8 cellular contexts compared by ENCODE assay signal in genomic region chr19:8615813-8616596, GRCh38. TPM values are rescaled to one million over a fixed set of nuclear protein-coding genes. Genes with fewer than 3 reads are reported as not detected.
DNase-seq lines count a peak whose midpoint lies in the region; ATAC-seq and TF ChIP-seq lines count a peak whose summit lies in the region.

No MANE protein-coding gene starts in this region.

- H3K9me3 Mint-ChIP-seq in GM23338, result peaks cover 2% of the 10 kb centered on the region; the same call in 1 of the 3 replicates
- H3K9me3 Mint-ChIP-seq in activated naive CD4-positive, alpha-beta T cell treated with anti-CD3 and anti-CD28 coated beads for 36 hours, result no peaks in the 10 kb centered on the region

- peak; percentile 93 for TF ChIP-seq CTCF in AG04450 (IDR thresholded peaks at IDR 0.05; ENCODE audit: low read depth, low read length)
- peak; percentile 84 to 99 for TF ChIP-seq CTCF in GM23338 (conservative IDR thresholded peaks at IDR 0.05; ENCODE audit: low read depth in 2 of 2)
- TF ChIP-seq CTCF in smooth muscle cell (IDR thresholded peaks at IDR 0.05; ENCODE audit: borderline replicate concordance, insufficient read depth, poor library complexity, severe bottlenecking), result peak; percentile 97

- H4K20me1 ChIP-seq in GM23338 (replicated peaks; ENCODE audit: insufficient read depth) (no peaks in the 10 kb centered on the region), smooth muscle cell (ENCODE audit: low read depth) (no peaks in the 10 kb centered on the region)

- H3K9me3 ChIP-seq in AG04450 (ENCODE audit: control insufficient read depth, insufficient read depth, low read length) (no peaks in the 10 kb centered on the region), SJCRH30 (replicated peaks) (no peaks in the 10 kb centered on the region), smooth muscle cell (replicated peaks; ENCODE audit: low read depth) (no peaks in the 10 kb centered on the region)

- H3K27me3 Mint-ChIP-seq in GM23338 (ENCODE audit: insufficient read depth, low read depth, poor library complexity), result peaks cover 24% of the 10 kb centered on the region
- H3K27me3 Mint-ChIP-seq in activated naive CD4-positive, alpha-beta T cell treated with anti-CD3 and anti-CD28 coated beads for 36 hours (ENCODE audit: low read depth), result no peaks in the 10 kb centered on the region

- POLR2A ChIA-PET in AG04450 (lab: Yijun Ruan, JAX), result no interaction called here

- CTCF ChIA-PET in AG04450 (lab: Charles Lee), result interaction anchor here (0.6 to 2.9 kb wide), 11 partner anchors 11 to 661 kb away, joined by 3 to 23 read pairs (median 5); no protein-coding TSS in a partner anchor
- CTCF ChIA-PET in activated naive CD4-positive, alpha-beta T cell treated with anti-CD3 and anti-CD28 coated beads for 36 hours (lab: Charles Lee), result interaction anchor here (0.6 to 5.2 kb wide), 13 partner anchors 10 to 627 kb away, joined by 3 to 29 read pairs (median 4); no protein-coding TSS in a partner anchor

- no peaks in the 10 kb centered on the region for H3K9me2 ChIP-seq in GM23338 (ENCODE audit: insufficient read depth)

- no peak overlapping the region for H3K9ac ChIP-seq in smooth muscle cell (ENCODE audit: low read depth)

- H3K4me3 Mint-ChIP-seq in GM23338, result no peak overlapping the region
- H3K4me3 Mint-ChIP-seq in activated naive CD4-positive, alpha-beta T cell treated with anti-CD3 and anti-CD28 coated beads for 36 hours, result no peak overlapping the region

- no peaks in the 10 kb centered on the region for H3K36me3 Mint-ChIP-seq in GM23338 (ENCODE audit: low read depth)
- no peaks in the 10 kb centered on the region for H3K36me3 Mint-ChIP-seq in activated naive CD4-positive, alpha-beta T cell treated with anti-CD3 and anti-CD28 coated beads for 36 hours (ENCODE audit: low read depth)

- no peak overlapping the region for H3K27ac ChIP-seq in AG04450 (ENCODE audit: low read depth, low read length)
- no peak overlapping the region for H3K27ac ChIP-seq in GM23338 (ENCODE audit: low read depth)
- H3K27ac ChIP-seq in SJCRH30, result no peak overlapping the region
- no peak overlapping the region for H3K27ac ChIP-seq in smooth muscle cell (ENCODE audit: low read depth)

- no peaks in the 10 kb centered on the region for H3K79me2 ChIP-seq in GM23338 (replicated peaks; ENCODE audit: insufficient read depth)
- no peaks in the 10 kb centered on the region for H3K79me2 ChIP-seq in smooth muscle cell (ENCODE audit: low read depth)

- peaks cover 11% of the 10 kb centered on the region; the same call in 1 of the 2 replicates for H3K4me1 ChIP-seq in GM23338 (ENCODE audit: insufficient read depth)
- no peaks in the 10 kb centered on the region for H3K4me1 ChIP-seq in SJCRH30
- H3K4me1 ChIP-seq in smooth muscle cell (ENCODE audit: low read depth), result no peaks in the 10 kb centered on the region

- whole genome bisulfite sequencing in smooth muscle cell (ENCODE audit: low lambda C conversion rate), result 45% methylated on average over 23 of the region's 23 CpGs

- DNase-seq in AG04450 (ENCODE audit: low read depth, low spot score) (no peak), GM23338 (ENCODE audit: low spot score) (peak; percentile 79), SJCRH30 (peak; percentile 30 to 61), cardiac septum (ENCODE audit: low spot score) (peak; percentile 91), smooth muscle cell (lab: John Stamatoyannopoulos, UW; ENCODE audit: unreplicated experiment) (peak; percentile 5)
- peak; percentile 83 for DNase-seq in activated naive CD4-positive, alpha-beta T cell treated with anti-CD3 and anti-CD28 coated beads for 36 hours

- H3K4me1 Mint-ChIP-seq in GM23338, result peaks cover 10% of the 10 kb centered on the region; the same call in 2 of the 3 replicates
- H3K4me1 Mint-ChIP-seq in activated naive CD4-positive, alpha-beta T cell treated with anti-CD3 and anti-CD28 coated beads for 36 hours (ENCODE audit: low read depth), result peaks cover 16% of the 10 kb centered on the region

- H2AFZ ChIP-seq in GM23338 (no peak overlapping the region), smooth muscle cell (ENCODE audit: low read depth) (no peak overlapping the region)

- no peaks in the 10 kb centered on the region for H3K27me3 ChIP-seq in AG04450 (ENCODE audit: control insufficient read depth, insufficient read depth, low read length)
- no peaks in the 10 kb centered on the region for H3K27me3 ChIP-seq in GM23338 (ENCODE audit: insufficient read depth)
- no peaks in the 10 kb centered on the region for H3K27me3 ChIP-seq in SJCRH30
- H3K27me3 ChIP-seq in smooth muscle cell (ENCODE audit: low read depth), result no peaks in the 10 kb centered on the region

- H3K27ac Mint-ChIP-seq in GM23338, result no peak overlapping the region
- H3K27ac Mint-ChIP-seq in activated naive CD4-positive, alpha-beta T cell treated with anti-CD3 and anti-CD28 coated beads for 36 hours, result peak overlapping the region; percentile 57

- H3K4me2 ChIP-seq in GM23338 (no peak overlapping the region), smooth muscle cell (no peak overlapping the region)

- intact Hi-C loops in activated naive CD4-positive, alpha-beta T cell treated with anti-CD3 and anti-CD28 coated beads for 36 hours (cut with micrococcal nuclease), result no loop called here
- intact Hi-C loops in cardiac septum (cut with DNase I), result no loop called here

- H3F3A ChIP-seq in GM23338 (replicated peaks; ENCODE audit: low read depth) (peaks cover 5% of the 10 kb centered on the region), smooth muscle cell (ENCODE audit: low read depth) (peaks cover 10% of the 10 kb centered on the region)

- H3K4me3 ChIP-seq in AG04450 (ENCODE audit: low read depth, low read length) (no peak overlapping the region), GM23338 (no peak overlapping the region), SJCRH30 (no peak overlapping the region), smooth muscle cell (no peak overlapping the region)

- ATAC-seq in GM23338 (peak; percentile 18), GM21717 (IDR thresholded peaks at IDR 0.05; ENCODE audit: unreplicated experiment) (no peak), HG03457 (IDR thresholded peaks at IDR 0.05; ENCODE audit: unreplicated experiment) (no peak)

- no peaks in the 10 kb centered on the region for H3K36me3 ChIP-seq in GM23338 (ENCODE audit: insufficient read depth)
- H3K36me3 ChIP-seq in SJCRH30, result no peaks in the 10 kb centered on the region
- no peaks in the 10 kb centered on the region for H3K36me3 ChIP-seq in smooth muscle cell (ENCODE audit: low read depth)

TF ChIP-seq in GM23338, 12 proteins besides CTCF, POLR2A, EP300 and RAD21 (continues in another document):
- TF ChIP-seq ETS1 (IDR thresholded peaks at IDR 0.05), result no peak

RNA-seq across cellular contexts. Expression of gene ADAMTS10, which starts 5.5 kb away (rescaled TPM):
- polyA plus RNA-seq in AG04450 (2011; rRNA removed), result 6.4 and 8.4 TPM in 2 replicates
- 7.8 and 9.5 TPM in 2 replicates for polyA minus RNA-seq in AG04450 (2011; rRNA and poly(A)+ RNA removed)
- total RNA-seq in GM23338 (2014; rRNA removed; shearing (Covaris generic)), result 25.9 and 29.0 TPM in 2 replicates
- polyA plus RNA-seq in GM23338 (2016; fragmentation: Nextera tagmentation; extraction: Ambion mirVana), result 4.8 and 5.0 TPM in 2 replicates
- total RNA-seq in SJCRH30 (2014; rRNA removed; shearing (Covaris generic)), result not detected in 2 replicates
- total RNA-seq in activated naive CD4-positive, alpha-beta T cell treated with anti-CD3 and anti-CD28 coated beads for 36 hours, result 1 to 10 TPM; 3.3 to 3.5 TPM
- 15.0 TPM for total RNA-seq in cardiac septum
- 13.1 and 18.3 TPM in 2 replicates for total RNA-seq in smooth muscle cell
- polyA plus RNA-seq in smooth muscle cell, result 14.1 and 21.9 TPM in 2 replicates

RNA-seq across cellular contexts. Expression of gene NFILZ, which starts 14.4 kb away (rescaled TPM):
- polyA plus RNA-seq in AG04450 (2011; rRNA removed) (not detected in 2 replicates), GM23338 (2016; fragmentation: Nextera tagmentation; extraction: Ambion mirVana) (not detected in 2 replicates), smooth muscle cell (not detected in 2 replicates)
- not detected in 2 replicates for polyA minus RNA-seq in AG04450 (2011; rRNA and poly(A)+ RNA removed)
- not detected in 2 replicates for total RNA-seq in GM23338 (2014; rRNA removed; shearing (Covaris generic))
- not detected in 2 replicates for total RNA-seq in SJCRH30 (2014; rRNA removed; shearing (Covaris generic))
- total RNA-seq in activated naive CD4-positive, alpha-beta T cell treated with anti-CD3 and anti-CD28 coated beads for 36 hours, result not detected
- total RNA-seq in cardiac septum (not detected), smooth muscle cell (not detected in 2 replicates)

RNA-seq across cellular contexts. Expression of gene MYO1F, which starts 38.8 kb away (rescaled TPM):
- polyA plus RNA-seq in AG04450 (2011; rRNA removed) (0.10 and 0.15 TPM in 2 replicates), GM23338 (2016; fragmentation: Nextera tagmentation; extraction: Ambion mirVana) (5.7 and 7.1 TPM in 2 replicates), smooth muscle cell (1.4 and 4.1 TPM in 2 replicates)
- polyA minus RNA-seq in AG04450 (2011; rRNA and poly(A)+ RNA removed), result 0.30 and 0.83 TPM in 2 replicates
- total RNA-seq in GM23338 (2014; rRNA removed; shearing (Covaris generic)), result 3.8 and 3.9 TPM in 2 replicates
- 0.04 TPM in 1 of 2 replicates, not detected in the other for total RNA-seq in SJCRH30 (2014; rRNA removed; shearing (Covaris generic))
- total RNA-seq in activated naive CD4-positive, alpha-beta T cell treated with anti-CD3 and anti-CD28 coated beads for 36 hours, result 1 to 10 TPM; 2.0 to 2.2 TPM
- total RNA-seq in cardiac septum (9.0 TPM), smooth muscle cell (0.22 TPM in 1 of 2 replicates, not detected in the other)
